In the genomic region with DNA sequence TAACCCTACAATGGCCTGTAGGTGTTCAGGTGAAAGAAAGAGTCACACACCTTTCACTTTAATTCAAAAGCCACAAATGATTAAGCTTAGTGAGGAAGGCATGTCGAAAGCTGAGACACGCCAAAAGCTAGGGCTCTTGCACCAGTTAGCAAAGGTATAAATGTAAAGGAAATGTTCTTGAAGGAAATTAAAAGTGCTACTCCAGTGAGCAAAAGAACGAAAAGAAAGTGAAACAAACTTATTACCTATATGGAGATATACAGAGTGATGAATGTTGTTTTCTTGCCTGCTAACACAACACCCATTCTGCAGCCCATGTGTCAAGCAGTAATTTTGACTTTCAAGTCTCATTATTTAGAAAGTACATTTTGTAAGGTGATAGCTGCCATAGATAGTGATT, we compare ENCODE assay signal across 10 cellular contexts.
DNase-seq lines count a peak whose midpoint lies in the region; ATAC-seq and FAIRE-seq lines count a peak whose summit lies in the region.
"Had no signal": no experiment of that assay in that cellular context is flagged by ENCODE, and none has a peak within 500 bp of the region (broad histone marks: within the 10 kb centered on the region; RNA-seq: fewer than 3 reads in every experiment).

No MANE protein-coding gene starts in this region.

- no peaks in the 10 kb centered on the region for H3K36me3 Mint-ChIP-seq in activated naive CD4-positive, alpha-beta T cell treated with anti-CD3 and anti-CD28 coated beads, Interleukin-2, amount 50 U/mL, for 24 hours

- ATAC-seq in GM19452 (IDR thresholded peaks at IDR 0.05; ENCODE audit: unreplicated experiment) (peak; percentile 64), HG03139 (IDR thresholded peaks at IDR 0.05; ENCODE audit: unreplicated experiment) (peak; percentile 64)
- ATAC-seq: PC-3 had no signal

- DNase-seq in COR-L47 (lab: John Stamatoyannopoulos, UW) (no peak), NCI-H187 treated with DMSO at 0.1 percent for 48 hours (lab: John Stamatoyannopoulos, UW) (no peak), GM19238 (ENCODE audit: insufficient read length, low spot score) (no peak), urothelium cell line (ENCODE audit: low spot score) (no peak)
- DNase-seq: PC-3, stomach had no signal

- peak overlapping the region; percentile 26; the same call in 1 of the 2 replicates for H3K4me3 ChIP-seq in GM08714 (ENCODE audit: low read length)
- H3K4me3 ChIP-seq: stomach had no signal

- H3K27ac Mint-ChIP-seq in activated naive CD4-positive, alpha-beta T cell treated with anti-CD3 and anti-CD28 coated beads, Interleukin-2, amount 50 U/mL, for 24 hours: peak overlapping the region; percentile 84

- peaks cover 43% of the 10 kb centered on the region for H3K4me1 Mint-ChIP-seq in activated naive CD4-positive, alpha-beta T cell treated with anti-CD3 and anti-CD28 coated beads, Interleukin-2, amount 50 U/mL, for 24 hours

- no peak for FAIRE-seq in urothelium cell line (lab: Jason Lieb, UNC)

- H3K27me3 Mint-ChIP-seq in activated naive CD4-positive, alpha-beta T cell treated with anti-CD3 and anti-CD28 coated beads, Interleukin-2, amount 50 U/mL, for 24 hours: no peaks in the 10 kb centered on the region

- H3K9me3 Mint-ChIP-seq in activated naive CD4-positive, alpha-beta T cell treated with anti-CD3 and anti-CD28 coated beads, Interleukin-2, amount 50 U/mL, for 24 hours: peaks cover 7% of the 10 kb centered on the region

- peak overlapping the region; percentile 74 for H3K4me3 Mint-ChIP-seq in activated naive CD4-positive, alpha-beta T cell treated with anti-CD3 and anti-CD28 coated beads, Interleukin-2, amount 50 U/mL, for 24 hours
